15 cellular contexts compared by ENCODE assay signal in genomic region chr3:120798346-120798745, GRCh38.
"Had no signal": no experiment of that assay in that cellular context is flagged by ENCODE, and none has a peak within 500 bp of the region (broad histone marks: within the 10 kb centered on the region; RNA-seq: fewer than 3 reads in every experiment).

No MANE protein-coding gene starts in this region.

- H3K4me3 Mint-ChIP-seq: neural crest cell; stimulated activated memory B cell treated with anti-CD40 and anti-IgM and Interleukin-4, amounts not matched to agents 10 μg/mL and 1 μg/mL and 100 μg/mL, for 72 hours; T-helper 2 cell treated with Interferon-gamma antibody and Interleukin-4, amounts not matched to agents 5 μg/mL and 100 μg/mL, for 36 hours had no signal

- H3K4me1 Mint-ChIP-seq: stimulated activated memory B cell treated with anti-CD40 and anti-IgM and Interleukin-4, amounts not matched to agents 10 μg/mL and 1 μg/mL and 100 μg/mL, for 72 hours had no signal

- H3K27ac Mint-ChIP-seq: stimulated activated memory B cell treated with anti-CD40 and anti-IgM and Interleukin-4, amounts not matched to agents 10 μg/mL and 1 μg/mL and 100 μg/mL, for 72 hours; T-helper 2 cell treated with Interferon-gamma antibody and Interleukin-4, amounts not matched to agents 5 μg/mL and 100 μg/mL, for 36 hours had no signal

- H3K4me3 ChIP-seq: sigmoid colon, thyroid gland, vagina had no signal

- H3K9me3 Mint-ChIP-seq: neural crest cell; stimulated activated memory B cell treated with anti-CD40 and anti-IgM and Interleukin-4, amounts not matched to agents 10 μg/mL and 1 μg/mL and 100 μg/mL, for 72 hours; T-helper 2 cell treated with Interferon-gamma antibody and Interleukin-4, amounts not matched to agents 5 μg/mL and 100 μg/mL, for 36 hours had no signal

- DNase-seq: activated CD4-positive, alpha-beta T cell treated with anti-CD3 and anti-CD28 coated beads, Interleukin-2, amount 50 U/mL, for 1 hour; activated naive CD4-positive, alpha-beta T cell treated with Interleukin-2 at 50 U/mL for 16 hours; activated T-cell treated with anti-CD3 and anti-CD28 coated beads for 4 hours; anterior cingulate cortex; brain microvascular endothelial cell; cerebellar nuclear complex; hypothalamus; mesenchymal stem cell; sigmoid colon; thyroid gland had no signal

- H3K27me3 Mint-ChIP-seq: stimulated activated memory B cell treated with anti-CD40 and anti-IgM and Interleukin-4, amounts not matched to agents 10 μg/mL and 1 μg/mL and 100 μg/mL, for 72 hours had no signal

- H3K9me3 ChIP-seq: sigmoid colon, thyroid gland, vagina had no signal

- ATAC-seq: activated CD4-positive, CD25-positive, alpha-beta regulatory T cell treated with anti-CD3 and anti-CD28 coated beads, Interleukin-2, amount 50 U/mL, for 24 hours; stimulated activated memory B cell treated with anti-CD40 and anti-IgM and Interleukin-4, amounts not matched to agents 10 μg/mL and 1 μg/mL and 100 μg/mL, for 72 hours had no signal

- H3K27ac ChIP-seq: brain microvascular endothelial cell, sigmoid colon, thyroid gland, vagina had no signal

- H3K4me1 ChIP-seq: thyroid gland, vagina had no signal

- H3K36me3 Mint-ChIP-seq: stimulated activated memory B cell treated with anti-CD40 and anti-IgM and Interleukin-4, amounts not matched to agents 10 μg/mL and 1 μg/mL and 100 μg/mL, for 72 hours had no signal

- H3K36me3 ChIP-seq: brain microvascular endothelial cell, sigmoid colon, thyroid gland, vagina had no signal

- H3K27me3 ChIP-seq: brain microvascular endothelial cell, sigmoid colon, thyroid gland, vagina had no signal
